Comparison of ENCODE assay signal across 1 cellular context in genomic region chr2:17539993-17540812, GRCh38.
A peak's percentile ranks its signal among the peaks of the same experiment; 100 is the strongest.
TF ChIP-seq lines count a peak whose summit lies in the region.

VSNL1 (plus strand) TSS chr2:17540696; CDS start chr2:17592075, 51,379 bp downstream.

TF ChIP-seq in HepG2, 621 proteins besides CTCF, POLR2A, EP300 and RAD21 (continued from another document and continues in another):
- TF ChIP-seq E2F1 (CRISPR knock-in tag; IDR thresholded peaks at IDR 0.05): peak; percentile 81; the same call in 1 of the 2 replicates
- peak; percentile 83; the same call in 1 of the 2 replicates for TF ChIP-seq DNMT1 (CRISPR knock-in tag; IDR thresholded peaks at IDR 0.05)
- no peak; the same call in 1 of the 2 replicates for TF ChIP-seq ZNF878 (CRISPR knock-in tag; IDR thresholded peaks at IDR 0.05)
- peak; percentile 68; the same call in 1 of the 2 replicates for TF ChIP-seq DR1 (CRISPR knock-in tag; IDR thresholded peaks at IDR 0.05)
- no peak for TF ChIP-seq HNRNPUL1 (IDR thresholded peaks at IDR 0.05; ENCODE audit: low read depth, low read length)
- peak; percentile 92; the same call in 1 of the 2 replicates for TF ChIP-seq ZNF274 (CRISPR knock-in tag; IDR thresholded peaks at IDR 0.05)
- no peak for TF ChIP-seq ZNF570 (CRISPR knock-in tag; IDR thresholded peaks at IDR 0.05; ENCODE audit: borderline replicate concordance)
- no peak for TF ChIP-seq PHF20 (CRISPR knock-in tag; IDR thresholded peaks at IDR 0.05)
- TF ChIP-seq ZNF83 (CRISPR knock-in tag; IDR thresholded peaks at IDR 0.05; ENCODE audit: borderline replicate concordance): no peak
- TF ChIP-seq NCOA1 (CRISPR knock-in tag; IDR thresholded peaks at IDR 0.05): no peak
- peak; percentile 98 for TF ChIP-seq PHF21A (CRISPR knock-in tag; IDR thresholded peaks at IDR 0.05)
- no peak; the same call in 1 of the 2 replicates for TF ChIP-seq MTERF4 (CRISPR knock-in tag; IDR thresholded peaks at IDR 0.05)
- no peak for TF ChIP-seq PLRG1 (conservative IDR thresholded peaks at IDR 0.05)
- TF ChIP-seq ZSCAN25 (CRISPR knock-in tag; IDR thresholded peaks at IDR 0.05): 0 out of 2 replicates have a peak, but pooled peaks have one; percentile 46
- TF ChIP-seq KDM6A (CRISPR knock-in tag; IDR thresholded peaks at IDR 0.05; ENCODE audit: low read depth): no peak
- peak; percentile 61 for TF ChIP-seq CREM (IDR thresholded peaks at IDR 0.05)
- TF ChIP-seq CREM (CRISPR knock-in tag; IDR thresholded peaks at IDR 0.05): no peak
- TF ChIP-seq PHF5A (CRISPR knock-in tag; IDR thresholded peaks at IDR 0.05; ENCODE audit: low read depth, unreplicated experiment): peak; percentile 86
- no peak for TF ChIP-seq ZNF710 (CRISPR knock-in tag; IDR thresholded peaks at IDR 0.05; ENCODE audit: borderline replicate concordance)
- TF ChIP-seq EHMT2 (IDR thresholded peaks at IDR 0.05; ENCODE audit: borderline replicate concordance, low read depth, low read length): no peak
- no peak for TF ChIP-seq MTA3 (CRISPR knock-in tag; IDR thresholded peaks at IDR 0.05)
- 0 out of 2 replicates have a peak, but pooled peaks have one; percentile 24 for TF ChIP-seq ZNF367 (CRISPR knock-in tag; IDR thresholded peaks at IDR 0.05; ENCODE audit: borderline replicate concordance)
- peak; percentile 70; the same call in 1 of the 2 replicates for TF ChIP-seq ZGPAT (CRISPR knock-in tag; IDR thresholded peaks at IDR 0.05)
- no peak for TF ChIP-seq CEBPB (IDR thresholded peaks at IDR 0.05; ENCODE audit: borderline replicate concordance, low read depth, low read length)
- TF ChIP-seq ZNF317 (CRISPR knock-in tag; IDR thresholded peaks at IDR 0.05): peak; percentile 22; the same call in 1 of the 2 replicates
- TF ChIP-seq PAX8 (CRISPR knock-in tag; IDR thresholded peaks at IDR 0.05; ENCODE audit: borderline replicate concordance): no peak
- TF ChIP-seq SKIL (CRISPR knock-in tag; IDR thresholded peaks at IDR 0.05; ENCODE audit: borderline replicate concordance): no peak
- no peak for TF ChIP-seq RFXANK (CRISPR knock-in tag; IDR thresholded peaks at IDR 0.05)
- TF ChIP-seq ZNF510 (CRISPR knock-in tag; IDR thresholded peaks at IDR 0.05; ENCODE audit: low read depth): no peak
- TF ChIP-seq NFATC3 (CRISPR knock-in tag; IDR thresholded peaks at IDR 0.05): no peak
- TF ChIP-seq ZNF615 (CRISPR knock-in tag; IDR thresholded peaks at IDR 0.05; ENCODE audit: borderline replicate concordance): 0 out of 2 replicates have a peak, but pooled peaks have one; percentile 22
- TF ChIP-seq MED13 (CRISPR knock-in tag; IDR thresholded peaks at IDR 0.05): peak; percentile 56; the same call in 1 of the 2 replicates
- no peak; the same call in none of the 2 replicates for TF ChIP-seq ZNF12 (CRISPR knock-in tag; IDR thresholded peaks at IDR 0.05)
- TF ChIP-seq ZNF160 (CRISPR knock-in tag; IDR thresholded peaks at IDR 0.05): peak; percentile 65; the same call in 1 of the 2 replicates
- peak; percentile 98 for TF ChIP-seq NFKB2 (CRISPR knock-in tag; IDR thresholded peaks at IDR 0.05; ENCODE audit: borderline replicate concordance)
- TF ChIP-seq ZNF556 (CRISPR knock-in tag; IDR thresholded peaks at IDR 0.05; ENCODE audit: borderline replicate concordance): peak; percentile 23; the same call in 1 of the 2 replicates
- TF ChIP-seq SP140L (CRISPR knock-in tag; IDR thresholded peaks at IDR 0.05; ENCODE audit: borderline replicate concordance): 0 out of 2 replicates have a peak, but pooled peaks have one; percentile 67
- TF ChIP-seq ZNF646 (CRISPR knock-in tag; IDR thresholded peaks at IDR 0.05): no peak
- TF ChIP-seq PAWR (CRISPR knock-in tag; IDR thresholded peaks at IDR 0.05; ENCODE audit: borderline replicate concordance): no peak
- TF ChIP-seq ZNF562 (CRISPR knock-in tag; IDR thresholded peaks at IDR 0.05; ENCODE audit: borderline replicate concordance): 0 out of 2 replicates have a peak, but pooled peaks have one; percentile 33
- TF ChIP-seq ZNF780A (CRISPR knock-in tag; IDR thresholded peaks at IDR 0.05): no peak
